9 cellular contexts compared by ENCODE assay signal in genomic region chr1:225654688-225655508, GRCh38. TPM values are rescaled to one million over a fixed set of nuclear protein-coding genes. Genes with fewer than 3 reads are reported as not detected.
DNase-seq lines count a peak whose midpoint lies in the region; ATAC-seq and TF ChIP-seq lines count a peak whose summit lies in the region.
"Had no signal": no experiment of that assay in that cellular context is flagged by ENCODE, and none has a peak within 500 bp of the region (broad histone marks: within the 10 kb centered on the region; RNA-seq: fewer than 3 reads in every experiment).

No MANE protein-coding gene starts in this region.

- H2AK5ac ChIP-seq in H9 (ENCODE audit: insufficient read length, low read length): no peak overlapping the region

- no peak overlapping the region for H3K4me3 ChIP-seq in naive thymus-derived CD4-positive, alpha-beta T cell (ENCODE audit: low read length)

- peaks cover 5 to 20% (median 6%) of the 10 kb centered on the region in 3 experiments; a peak in 5 of 7 replicates for H3K36me3 Mint-ChIP-seq in H9 (ENCODE audit: insufficient read depth in 1 of 3, low read depth in 3 of 3)
- H3K36me3 Mint-ChIP-seq in central memory CD8-positive, alpha-beta T cell (ENCODE audit: insufficient read depth): peaks cover 3% of the 10 kb centered on the region
- H3K36me3 Mint-ChIP-seq in naive thymus-derived CD4-positive, alpha-beta T cell: peaks cover 0 to 4% (median 0%) of the 10 kb centered on the region in 5 donors

- no peaks in the 10 kb centered on the region for H3K36me3 ChIP-seq in naive thymus-derived CD4-positive, alpha-beta T cell (ENCODE audit: control insufficient read depth in 2 of 3, insufficient read depth in 3 of 3, low read length in 3 of 3)

- no peak overlapping the region for H4K8ac ChIP-seq in H9 (replicated peaks; ENCODE audit: insufficient read length, low read depth, low read length)

- no peaks in the 10 kb centered on the region for H3K4me1 ChIP-seq in H9 (ENCODE audit: insufficient read depth, low read length)
- peaks cover 5 to 12% of the 10 kb centered on the region in 2 donors for H3K4me1 ChIP-seq in naive thymus-derived CD4-positive, alpha-beta T cell (ENCODE audit: control insufficient read depth in 2 of 2, insufficient read depth in 2 of 2, low read length in 2 of 2)

- intact Hi-C loops in naive thymus-derived CD4-positive, alpha-beta T cell (cut with micrococcal nuclease): loop anchor here in 1 of 2 donors (10.0 kb wide), 2 partner anchors 180 to 320 kb away; no protein-coding TSS in a partner anchor

- H3K4ac ChIP-seq in H9 (ENCODE audit: low read depth, low read length): no peak overlapping the region

- H2AFZ ChIP-seq in H9 (ENCODE audit: low read length): no peak overlapping the region

- peak overlapping the region; percentile 95 to 100 for H3K4me3 Mint-ChIP-seq in H9
- peak overlapping the region; percentile 29 for H3K4me3 Mint-ChIP-seq in central memory CD8-positive, alpha-beta T cell
- peak overlapping the region; percentile 9 to 95 (median 80) for H3K4me3 Mint-ChIP-seq in naive thymus-derived CD4-positive, alpha-beta T cell

- no peaks in the 10 kb centered on the region for H3K9me3 ChIP-seq in H9 (ENCODE audit: control insufficient read depth, low read depth, low read length)
- H3K9me3 ChIP-seq in naive thymus-derived CD4-positive, alpha-beta T cell (ENCODE audit: control insufficient read depth in 2 of 3, low read length in 3 of 3): no peaks in the 10 kb centered on the region

- no peak overlapping the region for H3K14ac ChIP-seq in H9 (ENCODE audit: insufficient read depth, low read length)

- no peak overlapping the region for H2BK12ac ChIP-seq in H9 (ENCODE audit: insufficient read length, low read depth, low read length)

- no peaks in the 10 kb centered on the region for H3K79me1 ChIP-seq in H9 (ENCODE audit: insufficient read depth, low read depth, low read length, poor library complexity, severe bottlenecking)

- CTCF ChIA-PET in naive thymus-derived CD4-positive, alpha-beta T cell (lab: Charles Lee): interaction anchor here (0.7 kb wide), 1 partner anchor 10 kb away, joined by 3 read pairs; no protein-coding TSS in a partner anchor

- no peak overlapping the region for H3K56ac ChIP-seq in H9 (ENCODE audit: insufficient read length, low read depth, low read length)

- no peak overlapping the region for H3K27ac Mint-ChIP-seq in H9
- H3K27ac Mint-ChIP-seq in central memory CD8-positive, alpha-beta T cell (ENCODE audit: low read depth): no peak overlapping the region
- H3K27ac Mint-ChIP-seq in naive thymus-derived CD4-positive, alpha-beta T cell: no peak overlapping the region

- ATAC-seq in central memory CD8-positive, alpha-beta T cell (replicated peaks; ENCODE audit: extremely low read depth, poor library complexity, severe bottlenecking): no peak
- no peak for ATAC-seq in naive thymus-derived CD4-positive, alpha-beta T cell

- H3K23ac ChIP-seq in H9 (ENCODE audit: insufficient read length, low read depth, low read length): no peak overlapping the region

- peaks cover 0 to 5% of the 10 kb centered on the region in 2 experiments; a peak in 1 of 5 replicates for H3K9me3 Mint-ChIP-seq in H9
- no peaks in the 10 kb centered on the region for H3K9me3 Mint-ChIP-seq in central memory CD8-positive, alpha-beta T cell
- no peaks in the 10 kb centered on the region for H3K9me3 Mint-ChIP-seq in naive thymus-derived CD4-positive, alpha-beta T cell

- H2BK5ac ChIP-seq in H9 (ENCODE audit: insufficient read length, low read length): no peak overlapping the region

- H3K27me3 ChIP-seq in H9 (ENCODE audit: insufficient read depth, low read length): no peaks in the 10 kb centered on the region
- peaks cover 0 to 8% of the 10 kb centered on the region in 2 donors for H3K27me3 ChIP-seq in naive thymus-derived CD4-positive, alpha-beta T cell (ENCODE audit: control insufficient read depth in 2 of 2, insufficient read depth in 2 of 2, low read length in 2 of 2)

- no peak overlapping the region for H3K18ac ChIP-seq in H9 (ENCODE audit: insufficient read length, low read depth, low read length)

- no peak overlapping the region for H3K4me2 ChIP-seq in H9 (ENCODE audit: insufficient read depth, insufficient read length, low read length)

- no peak overlapping the region for H2BK20ac ChIP-seq in H9 (ENCODE audit: low read depth, low read length, poor library complexity, severe bottlenecking)

- H3K79me2 ChIP-seq in H9 (ENCODE audit: insufficient read depth, low read length): peaks cover 23% of the 10 kb centered on the region; the same call in 1 of the 2 replicates

- H3T11ph ChIP-seq in H9 (ENCODE audit: low read length): no peak overlapping the region

- H3K27me3 Mint-ChIP-seq in H9 (ENCODE audit: low read depth): no peaks in the 10 kb centered on the region; the same call in 1 of the 2 replicates
- peaks cover 28% of the 10 kb centered on the region for H3K27me3 Mint-ChIP-seq in central memory CD8-positive, alpha-beta T cell
- H3K27me3 Mint-ChIP-seq in naive thymus-derived CD4-positive, alpha-beta T cell: peaks cover 14 to 55% (median 26%) of the 10 kb centered on the region in 5 donors

- DNase-seq in H9: no peak
- DNase-seq in central memory CD8-positive, alpha-beta T cell (ENCODE audit: low spot score in 2 of 2): no peak
- no peak for DNase-seq in naive thymus-derived CD4-positive, alpha-beta T cell
- DNase-seq in HUDEP-2 (lab: John Stamatoyannopoulos, UW; ENCODE audit: unreplicated experiment in 76 of 76): no peak
- no peak for DNase-seq in stimulated activated naive CD4-positive, alpha-beta T cell treated with Interleukin-2 at 50 U/mL for 16 hours (lab: John Stamatoyannopoulos, UW)
- no peak for DNase-seq in NCI-H446 (lab: John Stamatoyannopoulos, UW)
- DNase-seq in SHP77 (lab: John Stamatoyannopoulos, UW): no peak
- DNase-seq: effector CD4-positive, alpha-beta T cell had no signal

- H3K4me1 Mint-ChIP-seq in H9: peaks cover 20 to 26% of the 10 kb centered on the region in 2 experiments
- peaks cover 15% of the 10 kb centered on the region for H3K4me1 Mint-ChIP-seq in central memory CD8-positive, alpha-beta T cell
- H3K4me1 Mint-ChIP-seq in naive thymus-derived CD4-positive, alpha-beta T cell: peaks cover 9 to 19% (median 16%) of the 10 kb centered on the region in 7 donors

- H3K23me2 ChIP-seq in H9 (ENCODE audit: insufficient read length, low read depth, low read length, poor library complexity, severe bottlenecking): peaks cover 3% of the 10 kb centered on the region

- no peak overlapping the region for H4K5ac ChIP-seq in H9 (ENCODE audit: insufficient read length, low read depth, low read length)

- H3K9ac ChIP-seq in H9 (ENCODE audit: extremely low read depth, insufficient read length, low read length): no peak overlapping the region

- H3K27ac ChIP-seq in 22Rv1 (peak overlapping the region; percentile 40), H9 (ENCODE audit: insufficient read length, low read depth, low read length) (no peak overlapping the region)
- H3K27ac ChIP-seq in naive thymus-derived CD4-positive, alpha-beta T cell (ENCODE audit: low read depth, low read length): no peak overlapping the region

- H4K20me1 ChIP-seq in H9 (ENCODE audit: control insufficient read depth, insufficient read depth, insufficient read length): no peaks in the 10 kb centered on the region

- no peak overlapping the region for H2BK120ac ChIP-seq in H9 (ENCODE audit: low read depth, low read length, poor library complexity, severe bottlenecking)

- no peak overlapping the region for H2BK15ac ChIP-seq in H9 (ENCODE audit: low read depth, low read length)

- WGBS in H9 (ENCODE audit: extremely low coverage, insufficient read length, low lambda C conversion rate): no CpG with 5 or more reads among the region's 15 CpGs

- no peak overlapping the region for H4K91ac ChIP-seq in H9 (ENCODE audit: insufficient read length, low read depth, low read length)

- POLR2A ChIA-PET in naive thymus-derived CD4-positive, alpha-beta T cell (lab: Charles Lee): no interaction called here

- TF ChIP-seq CTCF in 22Rv1 (IDR thresholded peaks at IDR 0.05) (no peak), H9 (conservative IDR thresholded peaks at IDR 0.05) (no peak)

RNA-seq across cellular contexts. Expression of gene ENAH, which starts 2.0 kb away (rescaled TPM):
- total RNA-seq in H9 (2021): 284 and 285 TPM in 2 replicates
- total RNA-seq in naive thymus-derived CD4-positive, alpha-beta T cell: under 1 TPM in 3 of 5 experiments, not detected in 2; 0.08 to 0.42 (median 0.16) TPM
- polyA plus RNA-seq in naive thymus-derived CD4-positive, alpha-beta T cell: not detected

Comparison
In these comparisons a context has a peak if more than half of its experiments do, and no peak if none do; other contexts are left out.
1. H3K4me3 Mint-ChIP-seq: peak in every context shown above with its lines; median percentile 98 in H9; 80 in naive thymus-derived CD4-positive, alpha-beta T cell; 29 in central memory CD8-positive, alpha-beta T cell.
2. RNA of gene ENAH, which starts 2.0 kb away (total RNA-seq): 284 to 285 TPM in H9; 0.08 to 0.42 TPM in naive thymus-derived CD4-positive, alpha-beta T cell; every median in the first group is over 100 times any median in the second.